Comparison of ENCODE assay signal across 20 cellular contexts in the genomic region with DNA sequence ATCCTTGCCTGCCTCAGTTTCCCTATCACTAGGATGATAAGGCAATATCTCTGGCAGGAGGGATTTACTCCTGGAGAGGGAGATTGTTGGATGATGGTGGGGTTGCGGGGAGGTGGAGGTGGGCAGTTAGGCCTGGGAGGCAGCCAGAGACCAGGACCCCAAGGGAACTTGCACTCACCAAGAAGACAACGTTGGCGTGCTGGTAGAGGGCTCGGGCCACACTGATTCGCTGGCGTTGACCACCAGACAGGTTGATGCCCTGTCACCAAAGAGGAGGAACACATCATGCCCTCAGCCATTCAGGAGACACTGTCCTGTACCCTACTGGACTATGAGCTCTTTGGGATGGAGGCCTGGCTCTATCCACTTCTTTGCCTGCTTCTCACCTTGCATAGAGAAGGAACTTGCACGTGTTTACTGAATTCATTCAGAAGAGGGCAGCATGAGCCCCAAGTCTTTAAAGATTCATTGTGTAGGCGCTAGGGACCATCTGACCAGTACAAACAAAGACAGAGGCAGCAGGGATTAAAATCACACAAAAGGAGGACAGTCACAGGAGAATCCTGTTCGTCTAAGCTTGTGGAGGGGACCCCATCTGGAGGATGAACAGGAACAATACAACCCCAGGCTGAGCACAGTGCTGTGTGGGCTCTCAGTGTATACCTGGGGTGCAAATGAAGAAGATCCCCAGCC. TPM values are rescaled to one million over a fixed set of nuclear protein-coding genes. Genes with fewer than 3 reads are reported as not detected.
A peak's percentile ranks its signal among the peaks of the same experiment; 100 is the strongest.
DNase-seq lines count a peak whose midpoint lies in the region; ATAC-seq and TF ChIP-seq lines count a peak whose summit lies in the region.
"Had no signal": no experiment of that assay in that cellular context is flagged by ENCODE, and none has a peak within 500 bp of the region (broad histone marks: within the 10 kb centered on the region; RNA-seq: fewer than 3 reads in every experiment).

No MANE protein-coding gene starts in this region.

- peaks cover 14% of the 10 kb centered on the region for H3K27me3 Mint-ChIP-seq in activated T-helper 1 cell treated with anti-CD3 and anti-CD28 coated beads, Interleukin-12 subunit alpha, Interleukin-12 subunit beta, Interleukin-2, Interleukin-4 antibody, amounts not matched to agents 30 ng/mL and 10 ng/mL and 1 ng/mL, durations not matched to agents 14 hours and 24 hours and 36 hours (ENCODE audit: insufficient read depth)

- TF ChIP-seq CTCF in HCT116 (IDR thresholded peaks at IDR 0.05 in 2 of 3, conservative IDR thresholded peaks at IDR 0.05 in 1 of 3; ENCODE audit: borderline replicate concordance in 1 of 3, insufficient read depth in 1 of 3, low read depth in 2 of 3, low read length in 2 of 3): no peak
- TF ChIP-seq CTCF in lower lobe of right lung (IDR thresholded peaks at IDR 0.05): no peak
- no peak for TF ChIP-seq CTCF in suprapubic skin (IDR thresholded peaks at IDR 0.05)

- TF ChIP-seq EP300 in suprapubic skin (IDR thresholded peaks at IDR 0.05): no peak

- DNase-seq in COR-L47 (lab: John Stamatoyannopoulos, UW) (peak; percentile 53), HCT116 (ENCODE audit: low read depth, low spot score) (no peak), NCI-H82 treated with DMSO at 0.1 percent for 48 hours (lab: John Stamatoyannopoulos, UW; ENCODE audit: unreplicated experiment) (peak; percentile 68), lower lobe of right lung (peak; percentile 12), suprapubic skin (ENCODE audit: low spot score in 2 of 2) (no peak)
- DNase-seq in activated T-helper 1 cell treated with anti-CD3 and anti-CD28 coated beads, Interleukin-12 subunit alpha, Interleukin-12 subunit beta, Interleukin-2, Interleukin-4 antibody, amounts not matched to agents 30 ng/mL and 10 ng/mL and 1 ng/mL, durations not matched to agents 14 hours and 24 hours and 36 hours (ENCODE audit: low spot score): no peak
- DNase-seq in activated CD4-positive, alpha-beta T cell treated with anti-CD3 and anti-CD28 coated beads, Interleukin-2, amount 50 U/mL, for 4 hours: no peak
- DNase-seq: activated CD4-positive, alpha-beta memory T cell treated with anti-CD3 and anti-CD28 coated beads, Interleukin-2, amount 10 ng/mL, durations not matched to agents 7 days and 5 days; activated T-cell treated with anti-CD3 and anti-CD28 coated beads, Interleukin-2, amount 50 U/mL, for 72 hours; dorsolateral prefrontal cortex; esophagus squamous epithelium; GOT3; islet precursor cell; OCI-M1; right cardiac atrium; stimulated activated CD4-positive, alpha-beta T cell treated with anti-CD3 and anti-CD28 coated beads, Interleukin-1b, Interleukin-23, amount 100 ng/mL, for 48 hours had no signal

- H3K36me3 Mint-ChIP-seq in activated T-helper 1 cell treated with anti-CD3 and anti-CD28 coated beads, Interleukin-12 subunit alpha, Interleukin-12 subunit beta, Interleukin-2, Interleukin-4 antibody, amounts not matched to agents 30 ng/mL and 10 ng/mL and 1 ng/mL, durations not matched to agents 14 hours and 24 hours and 36 hours (ENCODE audit: low read depth): peaks cover 1% of the 10 kb centered on the region

- no peaks in the 10 kb centered on the region for H3K9me3 Mint-ChIP-seq in activated T-helper 1 cell treated with anti-CD3 and anti-CD28 coated beads, Interleukin-12 subunit alpha, Interleukin-12 subunit beta, Interleukin-2, Interleukin-4 antibody, amounts not matched to agents 30 ng/mL and 10 ng/mL and 1 ng/mL, durations not matched to agents 14 hours and 24 hours and 36 hours
- H3K9me3 Mint-ChIP-seq: activated CD4-positive, alpha-beta memory T cell treated with anti-CD3 and anti-CD28 coated beads, Interleukin-2, amount 10 ng/mL, durations not matched to agents 7 days and 5 days; activated T-cell treated with anti-CD3 and anti-CD28 coated beads, Interleukin-2, amount 50 U/mL, for 72 hours; neural crest cell had no signal

- H3K4me1 ChIP-seq in HCT116 (ENCODE audit: control insufficient read depth in 1 of 2, insufficient read depth in 2 of 2, low read length in 2 of 2) (no peaks in the 10 kb centered on the region), lower lobe of right lung (no peaks in the 10 kb centered on the region), suprapubic skin (no peaks in the 10 kb centered on the region)
- H3K4me1 ChIP-seq: Caco-2, esophagus squamous epithelium had no signal

- H3K79me2 ChIP-seq in HCT116 (ENCODE audit: insufficient read depth, low read length): no peaks in the 10 kb centered on the region

- CTCF ChIA-PET in HCT116 (lab: Charles Lee): no interaction called here

- H3K36me3 ChIP-seq in HCT116 (ENCODE audit: control insufficient read depth in 1 of 2, insufficient read depth in 2 of 2, low read length in 2 of 2) (no peaks in the 10 kb centered on the region), lower lobe of right lung (no peaks in the 10 kb centered on the region), suprapubic skin (no peaks in the 10 kb centered on the region)
- H3K36me3 ChIP-seq: esophagus squamous epithelium had no signal

- no peak overlapping the region for H3K27ac Mint-ChIP-seq in activated T-helper 1 cell treated with anti-CD3 and anti-CD28 coated beads, Interleukin-12 subunit alpha, Interleukin-12 subunit beta, Interleukin-2, Interleukin-4 antibody, amounts not matched to agents 30 ng/mL and 10 ng/mL and 1 ng/mL, durations not matched to agents 14 hours and 24 hours and 36 hours
- H3K27ac Mint-ChIP-seq: activated CD4-positive, alpha-beta memory T cell treated with anti-CD3 and anti-CD28 coated beads, Interleukin-2, amount 10 ng/mL, durations not matched to agents 7 days and 5 days; activated T-cell treated with anti-CD3 and anti-CD28 coated beads, Interleukin-2, amount 50 U/mL, for 72 hours had no signal

- H3K9me3 ChIP-seq in HCT116 (ENCODE audit: control insufficient read depth in 1 of 2, insufficient read depth in 1 of 2, low read depth in 1 of 2, low read length in 2 of 2): no peaks in the 10 kb centered on the region
- H3K9me3 ChIP-seq in lower lobe of right lung: no peaks in the 10 kb centered on the region
- H3K9me3 ChIP-seq in suprapubic skin: no peaks in the 10 kb centered on the region
- H3K9me3 ChIP-seq: Caco-2, esophagus squamous epithelium had no signal

- H3K4me2 ChIP-seq in HCT116 (ENCODE audit: low read length): no peak overlapping the region

- H2AFZ ChIP-seq in HCT116 (ENCODE audit: low read depth, low read length, poor library complexity, severe bottlenecking): no peak overlapping the region

- peak; percentile 26; the same call in 1 of the 2 replicates for TF ChIP-seq RAD21 in HCT116 (IDR thresholded peaks at IDR 0.05; ENCODE audit: low read depth)

- intact Hi-C loops in HCT116 (cut with micrococcal nuclease): no loop called here
- intact Hi-C loops in lower lobe of right lung (cut with DNase I): no loop called here
- intact Hi-C loops in activated T-helper 1 cell treated with anti-CD3 and anti-CD28 coated beads, Interleukin-12 subunit alpha, Interleukin-12 subunit beta, Interleukin-2, Interleukin-4 antibody, amounts not matched to agents 30 ng/mL and 10 ng/mL and 1 ng/mL, durations not matched to agents 14 hours and 24 hours and 36 hours (cut with micrococcal nuclease): no loop called here

- peaks cover 24% of the 10 kb centered on the region for H3K4me1 Mint-ChIP-seq in activated T-helper 1 cell treated with anti-CD3 and anti-CD28 coated beads, Interleukin-12 subunit alpha, Interleukin-12 subunit beta, Interleukin-2, Interleukin-4 antibody, amounts not matched to agents 30 ng/mL and 10 ng/mL and 1 ng/mL, durations not matched to agents 14 hours and 24 hours and 36 hours (ENCODE audit: low read depth)

- H3K9ac ChIP-seq in HCT116 (ENCODE audit: low read length): no peak overlapping the region

- POLR2A ChIA-PET in HCT116 (lab: Charles Lee): no interaction called here

- H3K9me2 ChIP-seq in HCT116 (ENCODE audit: insufficient read depth): no peaks in the 10 kb centered on the region

- no peak for TF ChIP-seq POLR2A in HCT116 (IDR thresholded peaks at IDR 0.05; ENCODE audit: borderline replicate concordance, extremely low read depth, insufficient read depth, insufficient read length)
- no peak for TF ChIP-seq POLR2A in suprapubic skin (IDR thresholded peaks at IDR 0.05)

- no peak overlapping the region for H3K27ac ChIP-seq in HCT116 (ENCODE audit: low read depth, low read length)
- no peak overlapping the region for H3K27ac ChIP-seq in lower lobe of right lung
- no peak overlapping the region for H3K27ac ChIP-seq in suprapubic skin
- H3K27ac ChIP-seq: dorsolateral prefrontal cortex, esophagus squamous epithelium had no signal

- H3K4me3 ChIP-seq in HCT116 (replicated peaks in 1 of 2; ENCODE audit: low read depth in 1 of 2, low read length in 2 of 2): no peak overlapping the region
- H3K4me3 ChIP-seq in lower lobe of right lung: no peak overlapping the region
- H3K4me3 ChIP-seq in suprapubic skin: no peak overlapping the region
- H3K4me3 ChIP-seq: dorsolateral prefrontal cortex, esophagus squamous epithelium had no signal

- no peak overlapping the region for H3K4me3 Mint-ChIP-seq in activated T-helper 1 cell treated with anti-CD3 and anti-CD28 coated beads, Interleukin-12 subunit alpha, Interleukin-12 subunit beta, Interleukin-2, Interleukin-4 antibody, amounts not matched to agents 30 ng/mL and 10 ng/mL and 1 ng/mL, durations not matched to agents 14 hours and 24 hours and 36 hours
- H3K4me3 Mint-ChIP-seq: activated CD4-positive, alpha-beta memory T cell treated with anti-CD3 and anti-CD28 coated beads, Interleukin-2, amount 10 ng/mL, durations not matched to agents 7 days and 5 days; activated T-cell treated with anti-CD3 and anti-CD28 coated beads, Interleukin-2, amount 50 U/mL, for 72 hours; neural crest cell had no signal

- BruUV-seq in HCT116 (replicated peaks; lab: Mats Ljungman, UMichigan): no TSS peak

- H4K20me1 ChIP-seq in HCT116 (ENCODE audit: insufficient read depth): no peaks in the 10 kb centered on the region

- H3K27me3 ChIP-seq in HCT116 (ENCODE audit: insufficient read depth, low read length) (peaks cover 22% of the 10 kb centered on the region), lower lobe of right lung (ENCODE audit: low read depth) (no peaks in the 10 kb centered on the region), suprapubic skin (peaks cover 29% of the 10 kb centered on the region)
- H3K27me3 ChIP-seq: dorsolateral prefrontal cortex had no signal

- ATAC-seq in HCT116 (0 out of 2 replicates have a peak, but pooled peaks have one; percentile 52), lower lobe of right lung (no peak), GM21786 (IDR thresholded peaks at IDR 0.05; ENCODE audit: unreplicated experiment) (no peak)
- ATAC-seq: activated T-cell treated with anti-CD3 and anti-CD28 coated beads, Interleukin-2, amount 50 U/mL, for 72 hours; right cardiac atrium had no signal

- 75% methylated on average over 9 of the region's 9 CpGs for WGBS in suprapubic skin

- RAD21 ChIA-PET in HCT116 (lab: Charles Lee; ENCODE audit: low non-redundant PET in 1 of 2, low total read pairs in 2 of 2, uncharacterized antibody in 2 of 2, unreplicated experiment in 2 of 2): no interaction called here

RNA-seq across cellular contexts. Expression of a gene that starts 24.2 kb away (rescaled TPM):
- total RNA-seq in HCT116 (2021; ENCODE audit: unreplicated experiment) (7.5 TPM), lower lobe of right lung (4.3 TPM), suprapubic skin (1 to 10 TPM; 1.7 to 5.1 (median 2.4) TPM)
- 6.5 and 8.7 TPM in 2 replicates for polyA plus RNA-seq in HCT116 (2012)
- total RNA-seq in activated T-helper 1 cell treated with anti-CD3 and anti-CD28 coated beads, Interleukin-12 subunit alpha, Interleukin-12 subunit beta, Interleukin-2, Interleukin-4 antibody, amounts not matched to agents 30 ng/mL and 10 ng/mL and 1 ng/mL, durations not matched to agents 14 hours and 24 hours and 36 hours: 1.4 and 1.6 TPM in 2 replicates
- total RNA-seq: M059J had no signal

Comparison
In these comparisons a context has a peak if more than half of its experiments do, and no peak if none do; other contexts are left out.
1. DNase-seq: peak in COR-L47 (single experiment), NCI-H82 treated with DMSO at 0.1 percent for 48 hours (single experiment) and lower lobe of right lung (single experiment); none in HCT116 (single experiment), activated T-helper 1 cell treated with anti-CD3 and anti-CD28 coated beads, Interleukin-12 subunit alpha, Interleukin-12 subunit beta, Interleukin-2, Interleukin-4 antibody, amounts not matched to agents 30 ng/mL and 10 ng/mL and 1 ng/mL, durations not matched to agents 14 hours and 24 hours and 36 hours (single experiment), suprapubic skin (0 of 2) and activated CD4-positive, alpha-beta T cell treated with anti-CD3 and anti-CD28 coated beads, Interleukin-2, amount 50 U/mL, for 4 hours (0 of 2).